ENCODE assay signal across 8 cellular contexts in the genomic region with DNA sequence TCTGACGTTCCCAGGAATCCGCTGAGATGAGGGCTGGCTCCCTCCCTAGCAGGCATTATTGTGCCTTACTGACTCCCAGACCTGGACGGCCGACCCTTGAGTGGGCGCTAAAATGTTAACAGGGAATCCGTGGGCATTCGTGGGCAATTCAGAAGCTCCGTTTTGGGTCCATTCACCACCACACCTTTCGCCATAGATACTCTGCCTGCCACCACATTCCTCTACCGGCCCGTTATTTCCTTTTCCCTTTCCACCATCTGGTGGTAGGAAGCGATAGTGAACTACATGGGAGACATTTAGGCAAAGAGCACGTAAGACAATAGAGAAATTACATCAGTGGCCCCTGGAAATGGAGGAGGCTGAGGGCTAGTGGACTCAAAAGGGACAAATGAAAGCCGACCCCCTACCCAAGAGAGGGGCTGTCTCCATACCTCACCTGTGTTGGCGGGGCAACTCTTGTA. TPM values are rescaled to one million over a fixed set of nuclear protein-coding genes. Genes with fewer than 3 reads are reported as not detected.
DNase-seq lines count a peak whose midpoint lies in the region; ATAC-seq and TF ChIP-seq lines count a peak whose summit lies in the region.

No MANE protein-coding gene starts in this region.

- peak; percentile 40 for TF ChIP-seq CTCF in OCI-LY1 (IDR thresholded peaks at IDR 0.05; ENCODE audit: low read length)
- TF ChIP-seq CTCF in cardiac muscle cell (IDR thresholded peaks at IDR 0.05; ENCODE audit: low read depth, low read length) = peak; percentile 55
- peak; percentile 58 for TF ChIP-seq CTCF in osteoblast (IDR thresholded peaks at IDR 0.05; ENCODE audit: extremely low read depth, low read depth, low read length)

- H2AFZ ChIP-seq in OCI-LY1 (ENCODE audit: low read length) = no peak overlapping the region
- H2AFZ ChIP-seq in osteoblast (ENCODE audit: low read length) = peak overlapping the region; percentile 78

- ATAC-seq in HG02763 (IDR thresholded peaks at IDR 0.05; ENCODE audit: unreplicated experiment) (peak; percentile 7), GM19023 (IDR thresholded peaks at IDR 0.05; ENCODE audit: unreplicated experiment) (no peak), HG03565 (IDR thresholded peaks at IDR 0.05; ENCODE audit: unreplicated experiment) (no peak)

- H3K27me3 ChIP-seq in OCI-LY1 (ENCODE audit: insufficient read depth, low read length) (no peaks in the 10 kb centered on the region), cardiac muscle cell (no peaks in the 10 kb centered on the region), osteoblast (ENCODE audit: insufficient read depth, low read length) (no peaks in the 10 kb centered on the region)

- H3K9me3 ChIP-seq in OCI-LY1 (ENCODE audit: low read length) (no peaks in the 10 kb centered on the region), cardiac muscle cell (ENCODE audit: low read depth) (no peaks in the 10 kb centered on the region), osteoblast (ENCODE audit: low read depth, low read length) (no peaks in the 10 kb centered on the region)

- peak overlapping the region; percentile 67; the same call in 1 of the 2 replicates for H3K9ac ChIP-seq in OCI-LY1 (ENCODE audit: low read length)

- peak overlapping the region; percentile 72 for H3K4me2 ChIP-seq in OCI-LY1 (ENCODE audit: low read length)
- H3K4me2 ChIP-seq in osteoblast (ENCODE audit: insufficient read depth, low read length) = peak overlapping the region; percentile 90

- H3K4me3 ChIP-seq in OCI-LY1 (ENCODE audit: low read depth, low read length, poor library complexity, severe bottlenecking) = peak overlapping the region; percentile 64
- peak overlapping the region; percentile 68 for H3K4me3 ChIP-seq in cardiac muscle cell
- peak overlapping the region; percentile 72 for H3K4me3 ChIP-seq in osteoblast (ENCODE audit: insufficient read depth, low read length)

- H3K27ac ChIP-seq in OCI-LY1 (ENCODE audit: low read depth, low read length, poor library complexity, severe bottlenecking) = peak overlapping the region; percentile 59
- peak overlapping the region; percentile 50 for H3K27ac ChIP-seq in cardiac muscle cell
- H3K27ac ChIP-seq in osteoblast (ENCODE audit: low read depth, low read length) = peak overlapping the region; percentile 58

- H3K4me1 ChIP-seq in OCI-LY1 (ENCODE audit: insufficient read depth, low read length, severe bottlenecking) (peaks cover 58% of the 10 kb centered on the region), cardiac muscle cell (ENCODE audit: low read depth) (no peaks in the 10 kb centered on the region), osteoblast (ENCODE audit: insufficient read depth, low read length) (peaks cover 14% of the 10 kb centered on the region)

- DNase-seq in D341Med (ENCODE audit: low spot score) = peak; percentile 60
- peak; percentile 69 for DNase-seq in amniotic epithelial cell (ENCODE audit: low read depth)
- DNase-seq in cardiac muscle cell (ENCODE audit: low read depth in 1 of 2, low spot score in 1 of 2) = peak; percentile 53 to 83
- peak; percentile 94 for DNase-seq in osteoblast (ENCODE audit: insufficient read length, low spot score, missing footprints)

- no peaks in the 10 kb centered on the region for H4K20me1 ChIP-seq in OCI-LY1 (ENCODE audit: insufficient read depth, low read length)
- H4K20me1 ChIP-seq in osteoblast (ENCODE audit: insufficient read depth, low read length) = no peaks in the 10 kb centered on the region

- H3K9me2 ChIP-seq in OCI-LY1 (ENCODE audit: low read depth, low read length) = no peaks in the 10 kb centered on the region

- H3F3A ChIP-seq in OCI-LY1 (ENCODE audit: insufficient read depth, low read length) = no peaks in the 10 kb centered on the region; the same call in 1 of the 2 replicates

- H3K79me2 ChIP-seq in OCI-LY1 (ENCODE audit: insufficient read depth, low read length) (peaks cover 20% of the 10 kb centered on the region), osteoblast (ENCODE audit: insufficient read depth, low read length) (peaks cover 4% of the 10 kb centered on the region)

- H3K36me3 ChIP-seq in OCI-LY1 (ENCODE audit: insufficient read depth, low read length) (no peaks in the 10 kb centered on the region), cardiac muscle cell (no peaks in the 10 kb centered on the region), osteoblast (ENCODE audit: insufficient read depth, low read length) (no peaks in the 10 kb centered on the region)

RNA-seq across cellular contexts. Expression of a gene that starts 1.0 kb away (rescaled TPM):
- total RNA-seq in cardiac muscle cell (10.0 and 22.9 TPM in 2 replicates), osteoblast (32.6 and 35.1 TPM in 2 replicates)
- polyA plus RNA-seq in cardiac muscle cell = 9.4 and 11.5 TPM in 2 replicates
